In the genomic region with DNA sequence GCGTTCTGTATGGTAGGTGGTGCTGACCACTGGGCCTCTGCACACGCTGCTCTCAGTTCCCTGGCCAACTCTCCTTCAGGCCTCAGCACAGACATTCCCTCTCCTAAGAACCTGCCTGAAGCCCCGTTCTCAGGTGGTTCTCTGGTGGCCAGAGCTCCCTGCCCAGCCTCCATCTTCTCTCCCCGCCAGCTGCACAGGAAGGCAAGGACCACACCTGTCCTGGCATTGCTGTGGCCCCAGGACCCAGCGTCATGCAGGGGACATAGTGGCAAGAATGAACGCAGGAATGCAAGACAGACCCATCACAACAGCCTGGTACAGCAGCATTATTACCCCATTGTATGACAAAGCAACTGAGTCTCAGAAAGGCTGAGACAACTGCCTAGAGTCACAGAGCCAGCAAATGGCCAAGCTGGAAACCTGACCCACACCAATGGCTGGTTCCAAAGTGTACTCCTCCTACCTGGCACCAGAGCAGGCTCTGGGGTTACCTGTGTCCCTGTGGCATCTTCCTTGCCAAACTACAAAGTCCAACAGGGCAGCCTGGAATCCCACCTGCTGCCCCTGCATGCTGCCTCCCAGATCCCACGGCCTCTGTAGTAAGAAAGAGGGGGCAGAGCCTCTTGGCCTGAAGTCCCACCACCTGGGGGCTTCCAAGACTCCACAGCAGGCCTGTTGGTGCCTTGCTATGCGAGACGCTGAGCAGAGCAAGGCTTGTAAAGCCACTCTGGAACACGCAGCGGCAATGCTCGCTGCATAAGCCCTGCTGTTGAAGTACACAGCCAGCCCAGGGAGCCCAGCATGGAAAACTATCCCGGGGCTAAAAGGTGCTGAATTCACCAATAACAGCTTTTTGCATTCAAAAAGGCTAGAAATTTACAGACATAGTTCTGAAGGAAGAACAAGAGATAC, we compare ENCODE assay signal across 31 cellular contexts.
DNase-seq lines count a peak whose midpoint lies in the region; ATAC-seq, FAIRE-seq and TF ChIP-seq lines count a peak whose summit lies in the region.
"Had no signal": no experiment of that assay in that cellular context is flagged by ENCODE, and none has a peak within 500 bp of the region (broad histone marks: within the 10 kb centered on the region; RNA-seq: fewer than 3 reads in every experiment).

No MANE protein-coding gene starts in this region.

- no peaks in the 10 kb centered on the region for H3K9me2 ChIP-seq in SK-N-SH

- WGBS in H1 (ENCODE audit: extremely low coverage in 1 of 2, insufficient coverage in 1 of 2, insufficient read length in 1 of 2, insufficient replicate concordance in 2 of 2, low coverage in 1 of 2, low lambda C conversion rate in 2 of 2, missing lambda C conversion rate in 1 of 2), 2 experiments: 35% methylated on average over 13 of the region's 13 CpGs; no CpG with 5 or more reads in 1 of the 2 experiments
- WGBS in SK-N-SH (ENCODE audit: low lambda C conversion rate): 46% methylated on average over 13 of the region's 13 CpGs

- H3K56ac ChIP-seq in H1 (replicated peaks; ENCODE audit: insufficient read length, low read depth, low read length): peak overlapping the region; percentile 12

- H2BK15ac ChIP-seq in H1 (ENCODE audit: low read length): peak overlapping the region; percentile 99; the same call in 1 of the 2 replicates

- peak overlapping the region; percentile 63; the same call in 1 of the 2 replicates for H2BK5ac ChIP-seq in H1 (ENCODE audit: low read depth, low read length)

- CTCF ChIA-PET in H1 (lab: Charles Lee; ENCODE audit: partially characterized antibody) (interaction anchor here (0.6 to 4.4 kb wide), 3 partner anchors 17 to 413 kb away, joined by 3 to 20 read pairs (median 5); no protein-coding TSS in a partner anchor), SK-N-SH (lab: Yijun Ruan, JAX) (interaction anchor here (1.0 to 3.7 kb wide), 5 partner anchors 13 to 370 kb away, joined by 3 to 17 read pairs (median 7); no protein-coding TSS in a partner anchor)

- H3K79me1 ChIP-seq in H1 (ENCODE audit: low read depth, low read length): no peaks in the 10 kb centered on the region

- TF ChIP-seq POLR2A in H1 (IDR thresholded peaks at IDR 0.05; ENCODE audit: control extremely low read depth in 1 of 2, low read depth in 2 of 2, low read length in 2 of 2): no peak

- ATAC-seq in DND-41 (ENCODE audit: insufficient read depth, low read depth) (no peak), HG02870 (IDR thresholded peaks at IDR 0.05; ENCODE audit: unreplicated experiment) (no peak)
- ATAC-seq: A549; activated CD4-positive, CD25-positive, alpha-beta regulatory T cell treated with anti-CD3 and anti-CD28 coated beads, Interleukin-2, amount 50 U/mL, for 24 hours; activated naive CD8-positive, alpha-beta T cell treated with anti-CD3 and anti-CD28 coated beads, Interleukin-2, amount 50 U/mL, for 24 hours; left cardiac atrium; PC-3; right cardiac atrium; T-helper 17 cell had no signal

- POLR2A ChIA-PET in H1 (lab: Charles Lee; ENCODE audit: partially characterized antibody): interaction anchor here (1.3 kb wide), 1 partner anchor 14 kb away, joined by 3 read pairs; no protein-coding TSS in a partner anchor
- POLR2A ChIA-PET in SK-N-SH (lab: Yijun Ruan, JAX): no interaction called here

- H3K4ac ChIP-seq in H1 (replicated peaks; ENCODE audit: insufficient read length, low read depth, low read length): peak overlapping the region; percentile 4

- no peaks in the 10 kb centered on the region for H3K27me3 ChIP-seq in DND-41 (ENCODE audit: insufficient read depth, low read length, poor library complexity)
- peaks cover 2% of the 10 kb centered on the region; the same call in 1 of the 2 replicates for H3K27me3 ChIP-seq in HAP-1 (ENCODE audit: low read depth)
- H3K27me3 ChIP-seq in H1 (replicated peaks in 1 of 4; ENCODE audit: control insufficient read depth in 3 of 4, extremely low read depth in 1 of 4, insufficient read depth in 3 of 4, low read length in 3 of 4): no peaks in the 10 kb centered on the region
- no peaks in the 10 kb centered on the region for H3K27me3 ChIP-seq in SK-N-SH (ENCODE audit: insufficient read depth)
- H3K27me3 ChIP-seq: tibial nerve had no signal

- peaks cover 4% of the 10 kb centered on the region; the same call in 1 of the 2 replicates for H3K23me2 ChIP-seq in H1 (ENCODE audit: low read depth, low read length)

- peak overlapping the region; percentile 13; the same call in 1 of the 2 replicates for H3K27ac ChIP-seq in DND-41 (ENCODE audit: low read length)
- H3K27ac ChIP-seq in H1 (ENCODE audit: low read depth, low read length): peak overlapping the region; percentile 39; the same call in 1 of the 2 replicates
- H3K27ac ChIP-seq in kidney (ENCODE audit: low read depth in 2 of 2, low read length in 2 of 2): no peak overlapping the region
- no peak overlapping the region for H3K27ac ChIP-seq in SK-N-SH (ENCODE audit: low read depth in 2 of 2, low read length in 1 of 2)
- H3K27ac ChIP-seq: A549, tibial nerve had no signal

- no peak for TF ChIP-seq EP300 in H1 (IDR thresholded peaks at IDR 0.05; ENCODE audit: borderline replicate concordance in 1 of 2, low read depth in 2 of 2, low read length in 2 of 2)
- TF ChIP-seq EP300 in SK-N-SH (IDR thresholded peaks at IDR 0.05; ENCODE audit: borderline replicate concordance in 1 of 2, low read depth in 1 of 2, low read length in 1 of 2): no peak

- H3K23ac ChIP-seq in H1 (ENCODE audit: insufficient read length): no peak overlapping the region

- no peaks in the 10 kb centered on the region; the same call in 1 of the 2 replicates for H3K36me3 ChIP-seq in DND-41 (ENCODE audit: insufficient read depth, low read length)
- no peaks in the 10 kb centered on the region for H3K36me3 ChIP-seq in HAP-1 (replicated peaks)
- no peaks in the 10 kb centered on the region for H3K36me3 ChIP-seq in H1 (ENCODE audit: control insufficient read depth in 2 of 4, insufficient read depth in 4 of 4, low read length in 3 of 4)
- no peaks in the 10 kb centered on the region for H3K36me3 ChIP-seq in kidney (ENCODE audit: control insufficient read depth in 1 of 2, insufficient read depth in 2 of 2, low read length in 2 of 2)
- no peaks in the 10 kb centered on the region for H3K36me3 ChIP-seq in SK-N-SH (replicated peaks in 1 of 2; ENCODE audit: control insufficient read depth in 1 of 2, insufficient read depth in 2 of 2, low read length in 1 of 2)

- peak overlapping the region; percentile 49 for H2BK120ac ChIP-seq in H1 (replicated peaks; ENCODE audit: low read depth, low read length)

- H3K18ac ChIP-seq in H1 (ENCODE audit: extremely low read depth, low read length): peak overlapping the region; percentile 98

- TF ChIP-seq CTCF in DND-41 (IDR thresholded peaks at IDR 0.05; ENCODE audit: borderline replicate concordance, extremely low read depth, low read length, poor library complexity, severe bottlenecking) (no peak), H1 (IDR thresholded peaks at IDR 0.05; ENCODE audit: control extremely low read depth in 1 of 3, insufficient read depth in 1 of 3, low read depth in 1 of 3, low read length in 3 of 3) (no peak), kidney (IDR thresholded peaks at IDR 0.05; ENCODE audit: borderline replicate concordance, extremely low read depth, insufficient read depth) (no peak), SK-N-SH (IDR thresholded peaks at IDR 0.05) (no peak)

- in situ Hi-C loops in HAP-1 (cut with MboI; ENCODE audit: low sequenced_read_pairs): no loop called here

- TF ChIP-seq RAD21 in H1 (IDR thresholded peaks at IDR 0.05 in 1 of 2, conservative IDR thresholded peaks at IDR 0.05 in 1 of 2; ENCODE audit: low read depth in 2 of 2, low read length in 2 of 2) (peak in 1 of 2 experiments; percentile 10; a peak in 3 of 4 replicates), SK-N-SH (IDR thresholded peaks at IDR 0.05; ENCODE audit: low read length) (no peak)

- H3K4me3 ChIP-seq in DND-41 (ENCODE audit: low read depth in 1 of 2, low read length in 2 of 2): no peak overlapping the region
- H3K4me3 ChIP-seq in HAP-1: no peak overlapping the region
- peak overlapping the region in 1 of 4 experiments; percentile 39; a peak in 3 of 8 replicates for H3K4me3 ChIP-seq in H1 (ENCODE audit: extremely low read depth in 1 of 4, insufficient read depth in 2 of 4, low read depth in 3 of 4, low read length in 4 of 4)
- H3K4me3 ChIP-seq in kidney (ENCODE audit: low read length in 2 of 2): no peak overlapping the region
- H3K4me3 ChIP-seq in SK-N-SH (ENCODE audit: low read depth in 2 of 2, low read length in 1 of 2): no peak overlapping the region
- H3K4me3 ChIP-seq: A549, tibial nerve had no signal

- no peak overlapping the region for H3K14ac ChIP-seq in H1 (ENCODE audit: insufficient read length)

- no peaks in the 10 kb centered on the region for H4K20me1 ChIP-seq in DND-41 (ENCODE audit: insufficient read depth, low read length)
- no peaks in the 10 kb centered on the region for H4K20me1 ChIP-seq in H1 (replicated peaks in 1 of 2; ENCODE audit: control insufficient read depth in 1 of 2, insufficient read depth in 2 of 2, low read length in 2 of 2)
- H4K20me1 ChIP-seq in SK-N-SH (ENCODE audit: insufficient read depth): no peaks in the 10 kb centered on the region

- H3K9ac ChIP-seq in DND-41 (ENCODE audit: low read depth, low read length) (no peak overlapping the region), H1 (replicated peaks in 1 of 4; ENCODE audit: extremely low read depth in 1 of 4, low read depth in 3 of 4, low read length in 3 of 4) (no peak overlapping the region; a peak in 1 of 7 replicates), kidney (ENCODE audit: low read length in 2 of 2) (no peak overlapping the region), SK-N-SH (no peak overlapping the region)

- H2AK5ac ChIP-seq in H1 (ENCODE audit: low read depth, low read length): peak overlapping the region; percentile 82

- peak overlapping the region; percentile 96 for H2BK12ac ChIP-seq in H1 (ENCODE audit: low read depth, low read length)

- H2AFZ ChIP-seq in DND-41 (ENCODE audit: low read depth, low read length): no peak overlapping the region
- no peak overlapping the region for H2AFZ ChIP-seq in H1 (ENCODE audit: low read length)
- no peak overlapping the region for H2AFZ ChIP-seq in SK-N-SH (ENCODE audit: low read depth)

- DNase-seq in DND-41: no peak
- DNase-seq in HAP-1 (ENCODE audit: low spot score in 2 of 2): peak; percentile 3 to 44
- DNase-seq in H1 (ENCODE audit: low read depth in 1 of 2, low spot score in 2 of 2): peak; percentile 44 to 59
- DNase-seq in kidney: peak; percentile 59
- DNase-seq in HK-2 (ENCODE audit: unreplicated experiment): no peak
- no peak for DNase-seq in activated CD4-positive, alpha-beta T cell treated with anti-CD3 and anti-CD28 coated beads for 48 hours
- DNase-seq in SK-N-SH: no peak
- DNase-seq: activated CD4-positive, alpha-beta memory T cell treated with anti-CD3 and anti-CD28 coated beads for 36 hours; activated CD8-positive, alpha-beta memory T cell treated with anti-CD3 and anti-CD28 coated beads, Interleukin-2, amount 50 U/mL, for 4 hours; activated naive CD4-positive, alpha-beta T cell; activated naive CD8-positive, alpha-beta T cell treated with anti-CD3 and anti-CD28 coated beads, Interleukin-2, amount 50 U/mL, for 24 hours; AML-193; CD4-positive, alpha-beta T cell; central memory CD4-positive, alpha-beta T cell; cortex of kidney; effector memory CD4-positive, alpha-beta T cell; erythroblast; HCEC 1CT; KG1; left cardiac atrium; NCI-H524 treated with DMSO at 0.1 percent for 48 hours; PC-3; right cardiac atrium; T-helper 17 cell had no signal

- peak overlapping the region; percentile 99 for H4K91ac ChIP-seq in H1 (replicated peaks; ENCODE audit: insufficient read length, low read length)

- H3K9me3 ChIP-seq in DND-41 (ENCODE audit: insufficient read depth, low read length, severe bottlenecking): no peaks in the 10 kb centered on the region
- no peaks in the 10 kb centered on the region for H3K9me3 ChIP-seq in HAP-1
- H3K9me3 ChIP-seq in H1 (ENCODE audit: insufficient read depth in 2 of 2, low read depth in 1 of 2, low read length in 1 of 2): no peaks in the 10 kb centered on the region
- H3K9me3 ChIP-seq in kidney (ENCODE audit: control insufficient read depth in 1 of 2, low read length in 2 of 2): no peaks in the 10 kb centered on the region
- no peaks in the 10 kb centered on the region for H3K9me3 ChIP-seq in SK-N-SH
- H3K9me3 ChIP-seq: A549, tibial nerve had no signal

- no peaks in the 10 kb centered on the region for H3K79me2 ChIP-seq in DND-41 (ENCODE audit: insufficient read depth, low read length)
- H3K79me2 ChIP-seq in H1 (ENCODE audit: control insufficient read depth in 1 of 2, insufficient read depth in 2 of 2, low read length in 2 of 2): no peaks in the 10 kb centered on the region
- H3K79me2 ChIP-seq in SK-N-SH (ENCODE audit: insufficient read depth): no peaks in the 10 kb centered on the region

- intact Hi-C loops in kidney (cut with DNase I): no loop called here

- H3F3A ChIP-seq in SK-N-SH (replicated peaks; ENCODE audit: insufficient read depth): no peaks in the 10 kb centered on the region

- H3K4me1 ChIP-seq in DND-41 (ENCODE audit: insufficient read depth, low read length) (peaks cover 26% of the 10 kb centered on the region), HAP-1 (no peaks in the 10 kb centered on the region), H1 (replicated peaks in 1 of 4; ENCODE audit: control insufficient read depth in 3 of 4, insufficient read depth in 4 of 4, low read length in 3 of 4) (peaks cover 16 to 48% (median 32%) of the 10 kb centered on the region in 4 experiments), kidney (ENCODE audit: control insufficient read depth in 1 of 2, insufficient read depth in 1 of 2, low read depth in 1 of 2, low read length in 2 of 2) (no peaks in the 10 kb centered on the region), SK-N-SH (ENCODE audit: control insufficient read depth in 1 of 2, insufficient read depth in 2 of 2, low read depth in 1 of 2, low read length in 1 of 2) (no peaks in the 10 kb centered on the region)
- H3K4me1 ChIP-seq: A549, tibial nerve had no signal

- no peak overlapping the region for H4K8ac ChIP-seq in H1 (ENCODE audit: extremely low read depth, insufficient read depth, low read length)

- peak overlapping the region; percentile 83 for H2BK20ac ChIP-seq in H1 (ENCODE audit: low read length)

- no peak for FAIRE-seq in H1 (lab: Jason Lieb, UNC)
- no peak for FAIRE-seq in kidney (lab: Jason Lieb, UNC)
- FAIRE-seq: A549, GM18507, GM19239, TTC549 had no signal

- H4K5ac ChIP-seq in H1 (ENCODE audit: insufficient read length, low read depth, low read length): peak overlapping the region; percentile 35

- H3K4me2 ChIP-seq in DND-41 (ENCODE audit: insufficient read depth, low read length): no peak overlapping the region
- H3K4me2 ChIP-seq in H1 (ENCODE audit: insufficient read depth in 1 of 2, low read depth in 2 of 2, low read length in 2 of 2): peak overlapping the region; percentile 61 to 76
- H3K4me2 ChIP-seq in SK-N-SH: no peak overlapping the region
- H3K4me2 ChIP-seq: A549 had no signal

Comparison
In these comparisons a context has a peak if more than half of its experiments do, and no peak if none do; other contexts are left out.
1. DNase-seq: peak in HAP-1 (2 of 2), H1 (2 of 2) and kidney (single experiment); none in DND-41 (single experiment), HK-2 (single experiment), activated CD4-positive, alpha-beta T cell treated with anti-CD3 and anti-CD28 coated beads for 48 hours (single experiment) and SK-N-SH (single experiment).
2. H3K27ac ChIP-seq: peak in DND-41 (single experiment) and H1 (single experiment); none in kidney (0 of 2) and SK-N-SH (0 of 2).
3. H3K4me2 ChIP-seq: peak in H1 (2 of 2); none in DND-41 (single experiment) and SK-N-SH (single experiment).